In the genomic region with DNA sequence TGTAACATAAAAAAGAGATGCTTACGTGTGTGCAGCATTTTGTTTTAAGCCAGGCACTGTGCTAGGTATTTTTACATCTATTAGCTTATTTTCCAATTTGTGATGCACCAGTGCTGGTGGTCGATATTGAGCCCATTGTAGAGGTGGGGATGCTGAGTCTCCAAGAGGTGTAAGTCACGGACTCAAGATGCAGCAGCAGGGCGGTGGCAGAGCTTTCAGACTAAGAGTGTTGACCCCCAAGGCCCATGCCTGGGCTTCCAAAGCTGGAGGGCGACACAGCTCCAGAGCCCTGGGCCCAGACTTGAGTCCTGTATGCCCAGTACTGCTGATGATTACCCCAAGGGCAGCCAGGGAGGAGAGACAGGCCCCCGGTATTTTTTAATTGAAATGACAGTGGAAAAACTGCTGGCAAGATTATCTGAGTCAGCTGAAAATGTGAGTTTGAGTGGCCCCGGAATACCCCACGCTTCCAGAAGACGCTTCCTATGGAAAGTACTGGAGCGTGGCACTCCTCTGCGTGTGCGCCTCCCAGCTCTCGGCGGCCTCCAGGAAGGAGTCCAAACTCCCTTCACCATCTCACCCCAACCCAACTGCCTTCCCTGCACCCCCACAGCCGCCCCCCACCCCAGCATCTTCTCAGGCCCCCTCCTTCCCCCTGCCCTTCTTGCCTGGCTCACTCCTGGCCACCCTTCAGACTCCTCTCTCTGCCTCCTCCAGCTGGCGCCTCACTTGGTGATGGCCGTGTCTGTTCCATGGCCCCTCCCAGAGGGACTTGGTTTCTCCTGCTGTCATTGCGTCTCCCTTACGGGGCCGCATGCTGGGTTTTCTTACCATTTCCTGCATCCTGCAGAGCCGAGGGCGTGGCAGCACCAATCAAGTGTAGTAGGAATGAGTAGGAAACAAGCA, we compare ENCODE assay signal across 13 cellular contexts. TPM values are rescaled to one million over a fixed set of nuclear protein-coding genes. Genes with fewer than 3 reads are reported as not detected.
DNase-seq lines count a peak whose midpoint lies in the region; ATAC-seq, FAIRE-seq and TF ChIP-seq lines count a peak whose summit lies in the region.
"Had no signal": no experiment of that assay in that cellular context is flagged by ENCODE, and none has a peak within 500 bp of the region (broad histone marks: within the 10 kb centered on the region; RNA-seq: fewer than 3 reads in every experiment).

No MANE protein-coding gene starts in this region.

- H3K27ac ChIP-seq in A549: peak overlapping the region in 1 of 2 experiments; percentile 41; a peak in 1 of 6 replicates
- no peak overlapping the region for H3K27ac ChIP-seq in HEK293 (ENCODE audit: extremely low read depth, low read depth, low read length)
- no peak overlapping the region for H3K27ac ChIP-seq in neuronal stem cell (replicated peaks; ENCODE audit: low read length)
- H3K27ac ChIP-seq: PC-9 had no signal

- no peak overlapping the region for H3K4ac ChIP-seq in neuronal stem cell (ENCODE audit: low read length)

- no peaks in the 10 kb centered on the region for H3K9me3 Mint-ChIP-seq in effector memory CD8-positive, alpha-beta T cell
- no peaks in the 10 kb centered on the region for H3K9me3 Mint-ChIP-seq in activated T-helper 1 cell treated with anti-CD3 and anti-CD28 coated beads, Interleukin-12 subunit alpha, Interleukin-12 subunit beta, Interleukin-2, Interleukin-4 antibody, amounts not matched to agents 30 ng/mL and 10 ng/mL and 1 ng/mL, durations not matched to agents 14 hours and 24 hours and 36 hours
- H3K9me3 Mint-ChIP-seq: stimulated activated memory B cell treated with anti-CD40 and anti-IgM and Interleukin-4, amounts not matched to agents 10 μg/mL and 1 μg/mL and 100 μg/mL, for 72 hours had no signal

- no peak overlapping the region for H3K9ac ChIP-seq in neuronal stem cell (ENCODE audit: low read depth, low read length, poor library complexity)

- H3K4me1 ChIP-seq in A549: peaks cover 7% of the 10 kb centered on the region
- no peaks in the 10 kb centered on the region for H3K4me1 ChIP-seq in HEK293 (ENCODE audit: control insufficient read depth, insufficient read depth, low read length)
- H3K4me1 ChIP-seq in neuronal stem cell (ENCODE audit: control insufficient read depth in 2 of 2, insufficient read depth in 1 of 2, low read depth in 1 of 2, low read length in 2 of 2): peaks cover 2 to 3% of the 10 kb centered on the region in 2 donors

- H3K18ac ChIP-seq in neuronal stem cell (ENCODE audit: low read length): peak overlapping the region; percentile 15

- no peak for FAIRE-seq in A549 (lab: Jason Lieb, UNC)

- 94% methylated on average over 21 of the region's 22 CpGs for whole genome bisulfite sequencing in A549 (ENCODE audit: missing lambda C conversion rate)
- WGBS in neuronal stem cell (ENCODE audit: extremely low coverage in 2 of 2, insufficient read length in 2 of 2, insufficient replicate concordance in 1 of 2), 2 donors: no CpG with 5 or more reads among the region's 22 CpGs

- H2AFZ ChIP-seq in neuronal stem cell (ENCODE audit: low read length): no peak overlapping the region
- H2AFZ ChIP-seq: PC-9 had no signal

- H4K8ac ChIP-seq in neuronal stem cell (ENCODE audit: low read depth, low read length): no peak overlapping the region

- TF ChIP-seq POLR2A in A549 (IDR thresholded peaks at IDR 0.05; ENCODE audit: low read length): no peak

- no peak overlapping the region for H2BK12ac ChIP-seq in neuronal stem cell (ENCODE audit: low read length)

- no peak for TF ChIP-seq CTCF in A549 (IDR thresholded peaks at IDR 0.05)
- no peak for TF ChIP-seq CTCF in HEK293 (tag by site-specific recombination; IDR thresholded peaks at IDR 0.05)

- H2BK15ac ChIP-seq in neuronal stem cell (ENCODE audit: low read length): no peak overlapping the region

- no peak overlapping the region for H2AK5ac ChIP-seq in neuronal stem cell (ENCODE audit: low read depth, low read length)

- ATAC-seq in A549: no peak
- ATAC-seq in effector memory CD8-positive, alpha-beta T cell (replicated peaks): no peak
- no peak for ATAC-seq in GM18870 (IDR thresholded peaks at IDR 0.05; ENCODE audit: unreplicated experiment)
- ATAC-seq: HCT116; stimulated activated memory B cell treated with anti-CD40 and anti-IgM and Interleukin-4, amounts not matched to agents 10 μg/mL and 1 μg/mL and 100 μg/mL, for 72 hours had no signal

- H4K91ac ChIP-seq in neuronal stem cell (ENCODE audit: low read depth, low read length, poor library complexity): no peak overlapping the region

- H3K4me2 ChIP-seq in A549: no peak overlapping the region
- no peak overlapping the region for H3K4me2 ChIP-seq in neuronal stem cell (ENCODE audit: insufficient read depth, low read length, poor library complexity, severe bottlenecking)
- H3K4me2 ChIP-seq: PC-9 had no signal

- no peaks in the 10 kb centered on the region for H3K79me1 ChIP-seq in neuronal stem cell (ENCODE audit: low read depth, low read length)

- H3K9me3 ChIP-seq in A549: no peaks in the 10 kb centered on the region
- H3K9me3 ChIP-seq in HEK293 (ENCODE audit: control insufficient read depth, insufficient read depth, low read depth, low read length): no peaks in the 10 kb centered on the region
- H3K9me3 ChIP-seq in neuronal stem cell (replicated peaks in 1 of 2; ENCODE audit: control insufficient read depth in 2 of 2, insufficient read depth in 1 of 2, low read depth in 1 of 2, low read length in 2 of 2): no peaks in the 10 kb centered on the region
- H3K9me3 ChIP-seq: mucosa of descending colon had no signal

- DNase-seq in A549 (ENCODE audit: low read depth in 1 of 2, low spot score in 1 of 2): no peak
- no peak for DNase-seq in effector memory CD8-positive, alpha-beta T cell
- DNase-seq in neuronal stem cell (ENCODE audit: low spot score): no peak
- DNase-seq in cortex of kidney (lab: John Stamatoyannopoulos, UW): no peak
- no peak for DNase-seq in activated T-helper 1 cell treated with anti-CD3 and anti-CD28 coated beads, Interleukin-12 subunit alpha, Interleukin-12 subunit beta, Interleukin-2, Interleukin-4 antibody, amounts not matched to agents 30 ng/mL and 10 ng/mL and 1 ng/mL, durations not matched to agents 14 hours and 24 hours and 36 hours (ENCODE audit: low spot score)
- DNase-seq in epidermal melanocyte (ENCODE audit: insufficient read length, low spot score): no peak
- DNase-seq: PC-9; stimulated activated CD4-positive, alpha-beta T cell treated with anti-CD3 and anti-CD28 coated beads, Interleukin-15, amount 100 ng/mL, for 24 hours had no signal

- no peak overlapping the region for H3K4me3 ChIP-seq in A549
- H3K4me3 ChIP-seq in HEK293 (ENCODE audit: low read depth, low read length): no peak overlapping the region
- H3K4me3 ChIP-seq in neuronal stem cell (ENCODE audit: low read length in 2 of 2): no peak overlapping the region
- H3K4me3 ChIP-seq: mucosa of descending colon, PC-9 had no signal

- H3K27me3 ChIP-seq in neuronal stem cell (ENCODE audit: control insufficient read depth in 3 of 3, insufficient read depth in 3 of 3, low read depth in 1 of 3, low read length in 3 of 3): no peaks in the 10 kb centered on the region

- H3K23ac ChIP-seq in neuronal stem cell (ENCODE audit: low read depth, low read length, poor library complexity): no peak overlapping the region

- peak overlapping the region; percentile 47 for H3K14ac ChIP-seq in neuronal stem cell (ENCODE audit: low read length)

- peaks cover 49 to 53% of the 10 kb centered on the region in 2 donors for H3K4me1 Mint-ChIP-seq in effector memory CD8-positive, alpha-beta T cell (ENCODE audit: low read depth in 2 of 2)
- peaks cover 48% of the 10 kb centered on the region for H3K4me1 Mint-ChIP-seq in activated T-helper 1 cell treated with anti-CD3 and anti-CD28 coated beads, Interleukin-12 subunit alpha, Interleukin-12 subunit beta, Interleukin-2, Interleukin-4 antibody, amounts not matched to agents 30 ng/mL and 10 ng/mL and 1 ng/mL, durations not matched to agents 14 hours and 24 hours and 36 hours (ENCODE audit: low read depth)

- no peak for TF ChIP-seq EP300 in A549 (IDR thresholded peaks at IDR 0.05)

- H3K27ac Mint-ChIP-seq in effector memory CD8-positive, alpha-beta T cell: peak overlapping the region; percentile 92 to 94
- H3K27ac Mint-ChIP-seq in activated T-helper 1 cell treated with anti-CD3 and anti-CD28 coated beads, Interleukin-12 subunit alpha, Interleukin-12 subunit beta, Interleukin-2, Interleukin-4 antibody, amounts not matched to agents 30 ng/mL and 10 ng/mL and 1 ng/mL, durations not matched to agents 14 hours and 24 hours and 36 hours: no peak overlapping the region
- H3K27ac Mint-ChIP-seq: stimulated activated memory B cell treated with anti-CD40 and anti-IgM and Interleukin-4, amounts not matched to agents 10 μg/mL and 1 μg/mL and 100 μg/mL, for 72 hours had no signal

- no peak overlapping the region for H2BK120ac ChIP-seq in neuronal stem cell (ENCODE audit: low read depth, low read length)

- no peaks in the 10 kb centered on the region for H3K27me3 Mint-ChIP-seq in effector memory CD8-positive, alpha-beta T cell
- no peaks in the 10 kb centered on the region for H3K27me3 Mint-ChIP-seq in activated T-helper 1 cell treated with anti-CD3 and anti-CD28 coated beads, Interleukin-12 subunit alpha, Interleukin-12 subunit beta, Interleukin-2, Interleukin-4 antibody, amounts not matched to agents 30 ng/mL and 10 ng/mL and 1 ng/mL, durations not matched to agents 14 hours and 24 hours and 36 hours (ENCODE audit: insufficient read depth)
- H3K27me3 Mint-ChIP-seq: stimulated activated memory B cell treated with anti-CD40 and anti-IgM and Interleukin-4, amounts not matched to agents 10 μg/mL and 1 μg/mL and 100 μg/mL, for 72 hours had no signal

- CTCF ChIA-PET in A549 (lab: Yijun Ruan, JAX): interaction anchor here (1.1 to 1.6 kb wide), 2 partner anchors 14 to 19 kb away, joined by 3 to 4 read pairs; no protein-coding TSS in a partner anchor
- CTCF ChIA-PET in HEK293 (lab: Yijun Ruan, JAX): interaction anchor here (0.6 kb wide), 1 partner anchor 208 kb away, joined by 3 read pairs; no protein-coding TSS in a partner anchor

- intact Hi-C loops in activated T-helper 1 cell treated with anti-CD3 and anti-CD28 coated beads, Interleukin-12 subunit alpha, Interleukin-12 subunit beta, Interleukin-2, Interleukin-4 antibody, amounts not matched to agents 30 ng/mL and 10 ng/mL and 1 ng/mL, durations not matched to agents 14 hours and 24 hours and 36 hours (cut with micrococcal nuclease): no loop called here

- TF ChIP-seq RAD21 in A549 (conservative IDR thresholded peaks at IDR 0.05 in 1 of 2, IDR thresholded peaks at IDR 0.05 in 1 of 2): no peak

- no peaks in the 10 kb centered on the region for H3K36me3 ChIP-seq in HEK293 (ENCODE audit: control insufficient read depth in 2 of 2, insufficient read depth in 1 of 2, low read length in 2 of 2)
- H3K36me3 ChIP-seq in neuronal stem cell (replicated peaks in 1 of 2; ENCODE audit: control insufficient read depth in 2 of 2, insufficient read depth in 2 of 2, low read length in 2 of 2): no peaks in the 10 kb centered on the region

- peak overlapping the region in 1 of 2 donors; percentile 66 for H3K4me3 Mint-ChIP-seq in effector memory CD8-positive, alpha-beta T cell
- no peak overlapping the region for H3K4me3 Mint-ChIP-seq in activated T-helper 1 cell treated with anti-CD3 and anti-CD28 coated beads, Interleukin-12 subunit alpha, Interleukin-12 subunit beta, Interleukin-2, Interleukin-4 antibody, amounts not matched to agents 30 ng/mL and 10 ng/mL and 1 ng/mL, durations not matched to agents 14 hours and 24 hours and 36 hours
- H3K4me3 Mint-ChIP-seq: stimulated activated memory B cell treated with anti-CD40 and anti-IgM and Interleukin-4, amounts not matched to agents 10 μg/mL and 1 μg/mL and 100 μg/mL, for 72 hours had no signal

- no peak overlapping the region for H2BK5ac ChIP-seq in neuronal stem cell (ENCODE audit: low read length)

- peaks cover 50% of the 10 kb centered on the region for H3K36me3 Mint-ChIP-seq in effector memory CD8-positive, alpha-beta T cell (ENCODE audit: insufficient read depth)
- peaks cover 31% of the 10 kb centered on the region for H3K36me3 Mint-ChIP-seq in activated T-helper 1 cell treated with anti-CD3 and anti-CD28 coated beads, Interleukin-12 subunit alpha, Interleukin-12 subunit beta, Interleukin-2, Interleukin-4 antibody, amounts not matched to agents 30 ng/mL and 10 ng/mL and 1 ng/mL, durations not matched to agents 14 hours and 24 hours and 36 hours (ENCODE audit: low read depth)

- POLR2A ChIA-PET in A549 (lab: Yijun Ruan, JAX): interaction anchor here (0.6 kb wide), 1 partner anchor 9 kb away, joined by 7 read pairs; no protein-coding TSS in a partner anchor
- POLR2A ChIA-PET in HEK293 (lab: Yijun Ruan, JAX): no interaction called here

RNA-seq across cellular contexts. Expression of a gene that starts 40.7 kb away (rescaled TPM):
- 36.5 and 38.6 TPM in 2 replicates for polyA plus RNA-seq in A549 (2011; rRNA removed)
- 22.9 and 34.3 TPM in 2 replicates for polyA plus RNA-seq in A549 (2012; cell fraction: cytosol; rRNA removed)
- polyA plus RNA-seq in A549 (2012; cell fraction: nucleus; rRNA removed): 12.9 and 16.0 TPM in 2 replicates
- 28.5 to 36.0 TPM (median 33.1 TPM) in 3 replicates for polyA plus RNA-seq in A549 (2017; fragmentation: RNase III; extraction: RNeasy Plus Mini Kit Qiagen cat#74134 plus additional on column Dnase treatment)
- 46.9 and 47.9 TPM in 2 replicates for polyA minus RNA-seq in A549 (2011; rRNA and poly(A)+ RNA removed)
- 6.3 TPM for polyA plus RNA-seq in neuronal stem cell (2013, experiment 1 of 2)
- 6.6 TPM for polyA plus RNA-seq in neuronal stem cell (2013, experiment 2 of 2)
- 40.8 and 45.3 TPM in 2 replicates for total RNA-seq in activated T-helper 1 cell treated with anti-CD3 and anti-CD28 coated beads, Interleukin-12 subunit alpha, Interleukin-12 subunit beta, Interleukin-2, Interleukin-4 antibody, amounts not matched to agents 30 ng/mL and 10 ng/mL and 1 ng/mL, durations not matched to agents 14 hours and 24 hours and 36 hours
